In genomic region chr19:41706741-41707501, GRCh38 we compare ENCODE assay signal across 2 cellular contexts.
TF ChIP-seq lines count a peak whose summit lies in the region.

No MANE protein-coding gene starts in this region.

TF ChIP-seq in A549, 52 proteins besides CTCF, POLR2A, EP300 and RAD21:
- TF ChIP-seq BCL3 (IDR thresholded peaks at IDR 0.05) (no peak), RCOR1 (IDR thresholded peaks at IDR 0.05; ENCODE audit: low read depth, low read length) (no peak), HOXA7 (CRISPR knock-in tag; IDR thresholded peaks at IDR 0.05) (no peak), MAZ (IDR thresholded peaks at IDR 0.05; ENCODE audit: borderline replicate concordance, low read depth, low read length) (peak; percentile 22; the same call in 1 of the 2 replicates), HMGXB4 (CRISPR knock-in tag; IDR thresholded peaks at IDR 0.05; ENCODE audit: borderline replicate concordance) (peak; percentile 23; the same call in 1 of the 2 replicates), RNF2 (IDR thresholded peaks at IDR 0.05; ENCODE audit: borderline replicate concordance, low read depth) (no peak), SMC3 (IDR thresholded peaks at IDR 0.05) (peak; percentile 97), RFX5 (IDR thresholded peaks at IDR 0.05) (peak; percentile 49; the same call in 1 of the 2 replicates), MAX (IDR thresholded peaks at IDR 0.05) (peak; percentile 26; the same call in 1 of the 2 replicates), KDM1A (IDR thresholded peaks at IDR 0.05; ENCODE audit: low read depth) (no peak), HOXB5 (CRISPR knock-in tag; IDR thresholded peaks at IDR 0.05) (peak; percentile 81; the same call in 1 of the 2 replicates), PBX3 (IDR thresholded peaks at IDR 0.05) (no peak), JUN (IDR thresholded peaks at IDR 0.05) (0 out of 5 replicates have a peak, but pooled peaks of 1 of the 2 experiments have one; percentile 40), TFCP2L1 (CRISPR knock-in tag; IDR thresholded peaks at IDR 0.05) (peak; percentile 86; the same call in 1 of the 2 replicates)

TF ChIP-seq in GM12878, 131 proteins besides CTCF, POLR2A, EP300 and RAD21 (continues in another document):
- TF ChIP-seq RUNX3 (IDR thresholded peaks at IDR 0.05; ENCODE audit: low read length) (0 out of 2 replicates have a peak, but pooled peaks have one; percentile 6), CBFB (IDR thresholded peaks at IDR 0.05; ENCODE audit: low read depth) (no peak), ASH2L (IDR thresholded peaks at IDR 0.05; ENCODE audit: borderline replicate concordance, low read depth) (no peak), POLR2AphosphoS5 (IDR thresholded peaks at IDR 0.05; ENCODE audit: low read length) (no peak), ATF2 (IDR thresholded peaks at IDR 0.05; ENCODE audit: low read length) (no peak), MYC (IDR thresholded peaks at IDR 0.05; ENCODE audit: insufficient read depth, insufficient read length, insufficient replicate concordance, low read length, severe bottlenecking) (no peak), IKZF2 (IDR thresholded peaks at IDR 0.05) (no peak), BCL11A (IDR thresholded peaks at IDR 0.05; ENCODE audit: low read depth, low read length) (no peak), IRF3 (IDR thresholded peaks at IDR 0.05) (no peak), SUZ12 (IDR thresholded peaks at IDR 0.05; ENCODE audit: unreplicated experiment) (no peak), SPI1 (IDR thresholded peaks at IDR 0.05; ENCODE audit: borderline replicate concordance, insufficient read depth, low read depth, low read length) (0 out of 2 replicates have a peak, but pooled peaks have one; percentile 8), ZNF207 (IDR thresholded peaks at IDR 0.05; ENCODE audit: borderline replicate concordance) (no peak), GABPA (IDR thresholded peaks at IDR 0.05; ENCODE audit: low read depth) (no peak), JUNB (IDR thresholded peaks at IDR 0.05) (no peak), MLLT1 (IDR thresholded peaks at IDR 0.05) (no peak), LARP7 (IDR thresholded peaks at IDR 0.05) (no peak), ZNF24 (IDR thresholded peaks at IDR 0.05) (no peak), MEF2B (IDR thresholded peaks at IDR 0.05; ENCODE audit: partially characterized antibody, poor library complexity, severe bottlenecking) (peak; percentile 58), PKNOX1 (IDR thresholded peaks at IDR 0.05) (no peak), ZNF217 (IDR thresholded peaks at IDR 0.05) (no peak), SUPT20H (IDR thresholded peaks at IDR 0.05; ENCODE audit: borderline replicate concordance, control insufficient read depth, low read depth, low read length) (no peak), KAT2A (conservative IDR thresholded peaks at IDR 0.05; ENCODE audit: control insufficient read depth, low read depth, low read length) (no peak), ATF7 (IDR thresholded peaks at IDR 0.05; ENCODE audit: low read depth) (no peak), POLR2AphosphoS2 (IDR thresholded peaks at IDR 0.05; ENCODE audit: low read depth, low read length) (no peak), IRF4 (IDR thresholded peaks at IDR 0.05; ENCODE audit: low read depth, low read length) (no peak; the same call in 1 of the 2 replicates), MEF2A (IDR thresholded peaks at IDR 0.05; ENCODE audit: insufficient read depth, low read depth, low read length) (no peak), RELB (IDR thresholded peaks at IDR 0.05; ENCODE audit: low read depth) (no peak), TARDBP (IDR thresholded peaks at IDR 0.05; ENCODE audit: borderline replicate concordance) (no peak), CEBPZ (IDR thresholded peaks at IDR 0.05; ENCODE audit: low read depth, low read length) (no peak), RFX5 (IDR thresholded peaks at IDR 0.05; ENCODE audit: low read depth, low read length) (no peak), SKIL (IDR thresholded peaks at IDR 0.05; ENCODE audit: low read depth, poor library complexity, severe bottlenecking) (no peak), SIX5 (IDR thresholded peaks at IDR 0.05; ENCODE audit: low read depth, low read length, severe bottlenecking) (no peak), STAT1 (conservative IDR thresholded peaks at IDR 0.05) (0 out of 2 replicates have a peak, but pooled peaks have one; percentile 60), RELA (IDR thresholded peaks at IDR 0.05; ENCODE audit: borderline replicate concordance, partially characterized antibody) (no peak), SMC3 (IDR thresholded peaks at IDR 0.05; ENCODE audit: borderline replicate concordance, low read length) (0 out of 2 replicates have a peak, but pooled peaks have one; percentile 29), ZNF622 (IDR thresholded peaks at IDR 0.05) (no peak), CHD1 (IDR thresholded peaks at IDR 0.05; ENCODE audit: low read depth, low read length) (no peak), TAF1 (IDR thresholded peaks at IDR 0.05; ENCODE audit: borderline replicate concordance, low read depth, low read length) (no peak), CBX3 (IDR thresholded peaks at IDR 0.05; ENCODE audit: borderline replicate concordance, low read depth) (no peak), FOXK2 (IDR thresholded peaks at IDR 0.05) (no peak), PML (IDR thresholded peaks at IDR 0.05; ENCODE audit: low read length) (no peak), PBX3 (IDR thresholded peaks at IDR 0.05; ENCODE audit: insufficient replicate concordance, low read depth, low read length) (no peak), GATAD2B (conservative IDR thresholded peaks at IDR 0.05; ENCODE audit: low read depth) (no peak), FOXM1 (IDR thresholded peaks at IDR 0.05; ENCODE audit: low read depth, low read length) (no peak), KLF5 (IDR thresholded peaks at IDR 0.05; ENCODE audit: partially characterized antibody) (no peak), EGR1 (IDR thresholded peaks at IDR 0.05; ENCODE audit: borderline replicate concordance in 1 of 2, low read depth in 2 of 2, low read length in 2 of 2) (peak in 1 of 2 experiments; percentile 61; a peak in 2 of 3 replicates), SMAD1 (IDR thresholded peaks at IDR 0.05; ENCODE audit: low read depth, partially characterized antibody) (no peak), NBN (IDR thresholded peaks at IDR 0.05) (0 out of 2 replicates have a peak, but pooled peaks have one; percentile 34), JUND (IDR thresholded peaks at IDR 0.05; ENCODE audit: low read depth, low read length) (no peak), EED (IDR thresholded peaks at IDR 0.05; ENCODE audit: low read depth) (no peak), USF2 (IDR thresholded peaks at IDR 0.05; ENCODE audit: borderline replicate concordance, low read depth, low read length) (no peak), NFYA (IDR thresholded peaks at IDR 0.05; ENCODE audit: borderline replicate concordance, low read depth, low read length) (no peak)
